In genomic region chr17:4209611-4210010, GRCh38 we compare ENCODE assay signal across 14 cellular contexts. TPM values are rescaled to one million over a fixed set of nuclear protein-coding genes. Genes with fewer than 3 reads are reported as not detected.
DNase-seq lines count a peak whose midpoint lies in the region; ATAC-seq, FAIRE-seq and TF ChIP-seq lines count a peak whose summit lies in the region.
"Had no signal": no experiment of that assay in that cellular context is flagged by ENCODE, and none has a peak within 500 bp of the region (broad histone marks: within the 10 kb centered on the region; RNA-seq: fewer than 3 reads in every experiment).

No MANE protein-coding gene starts in this region.

- CTCF ChIA-PET in PC-9 (lab: Charles Lee), result interaction anchor here (1.8 kb wide), 1 partner anchor 10 kb away, joined by 9 read pairs; no protein-coding TSS in a partner anchor

- H3K36me3 ChIP-seq in ascending aorta (peaks cover 10 to 16% of the 10 kb centered on the region in 2 donors), liver (ENCODE audit: control insufficient read depth in 4 of 4, insufficient read depth in 3 of 4, low read depth in 1 of 4, low read length in 3 of 4) (peaks cover 3 to 28% (median 16%) of the 10 kb centered on the region in 4 donors), gastrocnemius medialis (peaks cover 0 to 25% of the 10 kb centered on the region in 2 donors), PC-9 (ENCODE audit: low read depth) (peaks cover 23% of the 10 kb centered on the region), H7 (replicated peaks; ENCODE audit: control insufficient read depth, insufficient read depth, low read length) (peaks cover 19% of the 10 kb centered on the region)

- peak; percentile 68 for ATAC-seq in gastrocnemius medialis
- ATAC-seq: PC-3 had no signal

- POLR2A ChIA-PET in PC-9 (lab: Charles Lee; ENCODE audit: unreplicated experiment), result no interaction called here

- no peak overlapping the region for H3K4me2 ChIP-seq in PC-9

- in situ Hi-C loops in gastrocnemius medialis (cut with MboI; ENCODE audit: low sequenced_read_pairs in 4 of 4), result loop anchor here in 2 of 4 donors (10.0 kb wide), 2 partner anchors 95 to 205 kb away; no protein-coding TSS in a partner anchor

- H3K27ac ChIP-seq in ascending aorta, result peak overlapping the region; percentile 79 to 85
- H3K27ac ChIP-seq in liver (ENCODE audit: low read depth in 1 of 2, low read length in 2 of 2), result peak overlapping the region; percentile 23 to 59
- peak overlapping the region; percentile 72 to 77 (median 74) for H3K27ac ChIP-seq in gastrocnemius medialis
- H3K27ac ChIP-seq in PC-9, result no peak overlapping the region

- H3K79me2 ChIP-seq in PC-9 (ENCODE audit: low read depth), result 0 out of 2 replicates have a peak, but pooled peaks cover 2% of the 10 kb centered on the region

- no peak overlapping the region for H2AFZ ChIP-seq in PC-9

- H3K9me2 ChIP-seq in PC-9 (ENCODE audit: insufficient read depth), result no peaks in the 10 kb centered on the region

- H3K4me1 ChIP-seq in ascending aorta (peaks cover 5 to 44% of the 10 kb centered on the region in 2 donors), liver (ENCODE audit: control insufficient read depth in 4 of 4, insufficient read depth in 4 of 4, low read length in 3 of 4) (peaks cover 0 to 3% (median under 1%) of the 10 kb centered on the region in 4 donors), gastrocnemius medialis (peaks cover 14 to 25% of the 10 kb centered on the region in 2 donors), PC-9 (replicated peaks; ENCODE audit: insufficient read depth) (no peaks in the 10 kb centered on the region)

- H3F3A ChIP-seq in PC-9 (ENCODE audit: insufficient read depth, low read depth), result peaks cover 5% of the 10 kb centered on the region

- H3K9ac ChIP-seq in liver (ENCODE audit: low read depth in 1 of 2, low read length in 2 of 2), result no peak overlapping the region

- WGBS in liver, result 44% methylated on average over 7 of the region's 7 CpGs

- H3K9me3 ChIP-seq in ascending aorta, result no peaks in the 10 kb centered on the region
- no peaks in the 10 kb centered on the region for H3K9me3 ChIP-seq in liver (ENCODE audit: control insufficient read depth in 4 of 4, low read length in 3 of 4)
- no peaks in the 10 kb centered on the region for H3K9me3 ChIP-seq in gastrocnemius medialis
- no peaks in the 10 kb centered on the region for H3K9me3 ChIP-seq in PC-9 (ENCODE audit: insufficient read depth, low read depth)

- H3K27me3 ChIP-seq in ascending aorta, result no peaks in the 10 kb centered on the region
- no peaks in the 10 kb centered on the region for H3K27me3 ChIP-seq in liver (ENCODE audit: control insufficient read depth in 4 of 4, insufficient read depth in 4 of 4, low read length in 3 of 4)
- H3K27me3 ChIP-seq in gastrocnemius medialis, result no peaks in the 10 kb centered on the region
- H3K27me3 ChIP-seq in PC-9 (ENCODE audit: insufficient read depth, low read depth), result no peaks in the 10 kb centered on the region
- no peaks in the 10 kb centered on the region for H3K27me3 ChIP-seq in H7 (ENCODE audit: control insufficient read depth, insufficient read depth, low read length)

- BruUV-seq in PC-9 (replicated peaks; lab: Mats Ljungman, UMichigan), result no TSS peak

- no peak for DNase-seq in GM12892 (ENCODE audit: insufficient read length)
- no peak for DNase-seq in ascending aorta (ENCODE audit: low spot score in 2 of 2)
- peak; percentile 50 to 65 for DNase-seq in gastrocnemius medialis
- no peak for DNase-seq in T-helper 9 cell
- no peak for DNase-seq in PC-9
- no peak for DNase-seq in H7
- DNase-seq: Calu3; CD4-positive, alpha-beta T cell; KG1; NCI-H1048; NCI-H146; NCI-H226; PC-3 had no signal

- no peaks in the 10 kb centered on the region; the same call in 1 of the 2 replicates for H4K20me1 ChIP-seq in PC-9 (ENCODE audit: insufficient read depth)

- FAIRE-seq in GM12892 (lab: Jason Lieb, UNC), result peak; percentile 27

- TF ChIP-seq CTCF in ascending aorta (IDR thresholded peaks at IDR 0.05) (no peak), liver (IDR thresholded peaks at IDR 0.05; ENCODE audit: low read depth, low read length, missing input control) (peak; percentile 32), gastrocnemius medialis (IDR thresholded peaks at IDR 0.05 in 4 of 5, conservative IDR thresholded peaks at IDR 0.05 in 1 of 5) (no peak), PC-9 (conservative IDR thresholded peaks at IDR 0.05) (no peak)

- intact Hi-C loops in ascending aorta (cut with DNase I) (loop anchor here (5.0 to 10.0 kb wide), 2 partner anchors 158 to 345 kb away; partner anchors contain the start of genes MYBBP1A and UBE2G1), gastrocnemius medialis (cut with DNase I; ENCODE audit: low total_unique reads) (loop anchor here (10.0 kb wide), 1 partner anchor 355 kb away; the partner anchor contains the start of gene GGT6), PC-9 (cut with micrococcal nuclease; ENCODE audit: unreplicated experiment) (loop anchor here (10.0 kb wide), 1 partner anchor 415 kb away; no protein-coding TSS in a partner anchor)

- H3K4me3 ChIP-seq in ascending aorta (no peak overlapping the region), liver (ENCODE audit: low read depth in 1 of 3, low read length in 3 of 3) (no peak overlapping the region), gastrocnemius medialis (no peak overlapping the region), PC-9 (no peak overlapping the region), H7 (ENCODE audit: insufficient read depth, low read depth, low read length) (no peak overlapping the region)

- TF ChIP-seq RAD21 in liver (IDR thresholded peaks at IDR 0.05), result peak in 1 of 2 donors; percentile 52

- no peak for TF ChIP-seq POLR2A in GM12892 (IDR thresholded peaks at IDR 0.05; ENCODE audit: low read depth, low read length)
- peak in 1 of 2 donors; percentile 16 for TF ChIP-seq POLR2A in gastrocnemius medialis (IDR thresholded peaks at IDR 0.05)

TF ChIP-seq in liver, 16 proteins besides CTCF, POLR2A, EP300 and RAD21 (continues in another document):
- TF ChIP-seq, protein P1, sequence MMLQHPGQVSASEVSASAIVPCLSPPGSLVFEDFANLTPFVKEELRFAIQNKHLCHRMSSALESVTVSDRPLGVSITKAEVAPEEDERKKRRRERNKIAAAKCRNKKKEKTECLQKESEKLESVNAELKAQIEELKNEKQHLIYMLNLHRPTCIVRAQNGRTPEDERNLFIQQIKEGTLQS (IDR thresholded peaks at IDR 0.05), result no peak
- TF ChIP-seq SP1 (IDR thresholded peaks at IDR 0.05) (peak; percentile 73), HNF4G (IDR thresholded peaks at IDR 0.05) (peak; percentile 15), GABPA (IDR thresholded peaks at IDR 0.05 in 1 of 2, conservative IDR thresholded peaks at IDR 0.05 in 1 of 2) (no peak), TAF1 (conservative IDR thresholded peaks at IDR 0.05) (no peak), NR2F2 (IDR thresholded peaks at IDR 0.05) (no peak), EGR1 (IDR thresholded peaks at IDR 0.05; ENCODE audit: low read depth in 2 of 2) (no peak), JUND (IDR thresholded peaks at IDR 0.05) (peak in 1 of 2 donors; percentile 65), FOXA1 (IDR thresholded peaks at IDR 0.05) (peak; percentile 81), FOXA2 (IDR thresholded peaks at IDR 0.05) (peak; percentile 82), RXRA (IDR thresholded peaks at IDR 0.05) (peak; percentile 83 to 92)
- TF ChIP-seq, protein P2, sequence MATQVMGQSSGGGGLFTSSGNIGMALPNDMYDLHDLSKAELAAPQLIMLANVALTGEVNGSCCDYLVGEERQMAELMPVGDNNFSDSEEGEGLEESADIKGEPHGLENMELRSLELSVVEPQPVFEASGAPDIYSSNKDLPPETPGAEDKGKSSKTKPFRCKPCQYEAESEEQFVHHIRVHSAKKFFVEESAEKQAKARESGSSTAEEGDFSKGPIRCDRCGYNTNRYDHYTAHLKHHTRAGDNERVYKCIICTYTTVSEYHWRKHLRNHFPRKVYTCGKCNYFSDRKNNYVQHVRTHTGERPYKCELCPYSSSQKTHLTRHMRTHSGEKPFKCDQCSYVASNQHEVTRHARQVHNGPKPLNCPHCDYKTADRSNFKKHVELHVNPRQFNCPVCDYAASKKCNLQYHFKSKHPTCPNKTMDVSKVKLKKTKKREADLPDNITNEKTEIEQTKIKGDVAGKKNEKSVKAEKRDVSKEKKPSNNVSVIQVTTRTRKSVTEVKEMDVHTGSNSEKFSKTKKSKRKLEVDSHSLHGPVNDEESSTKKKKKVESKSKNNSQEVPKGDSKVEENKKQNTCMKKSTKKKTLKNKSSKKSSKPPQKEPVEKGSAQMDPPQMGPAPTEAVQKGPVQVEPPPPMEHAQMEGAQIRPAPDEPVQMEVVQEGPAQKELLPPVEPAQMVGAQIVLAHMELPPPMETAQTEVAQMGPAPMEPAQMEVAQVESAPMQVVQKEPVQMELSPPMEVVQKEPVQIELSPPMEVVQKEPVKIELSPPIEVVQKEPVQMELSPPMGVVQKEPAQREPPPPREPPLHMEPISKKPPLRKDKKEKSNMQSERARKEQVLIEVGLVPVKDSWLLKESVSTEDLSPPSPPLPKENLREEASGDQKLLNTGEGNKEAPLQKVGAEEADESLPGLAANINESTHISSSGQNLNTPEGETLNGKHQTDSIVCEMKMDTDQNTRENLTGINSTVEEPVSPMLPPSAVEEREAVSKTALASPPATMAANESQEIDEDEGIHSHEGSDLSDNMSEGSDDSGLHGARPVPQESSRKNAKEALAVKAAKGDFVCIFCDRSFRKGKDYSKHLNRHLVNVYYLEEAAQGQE (IDR thresholded peaks at IDR 0.05), result peak; percentile 53
- TF ChIP-seq, protein P3, sequence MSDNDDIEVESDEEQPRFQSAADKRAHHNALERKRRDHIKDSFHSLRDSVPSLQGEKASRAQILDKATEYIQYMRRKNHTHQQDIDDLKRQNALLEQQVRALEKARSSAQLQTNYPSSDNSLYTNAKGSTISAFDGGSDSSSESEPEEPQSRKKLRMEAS (IDR thresholded peaks at IDR 0.05), result peak; percentile 36

RNA-seq across cellular contexts. Expression of gene ANKFY1, which starts 54.2 kb away (rescaled TPM):
- 17.2 TPM for polyA plus RNA-seq in GM12892 (2012; ENCODE audit: missing spikeins)
- total RNA-seq in ascending aorta, result 16.2 TPM
- total RNA-seq in liver, result 10 to 100 TPM; 31.7 to 38.6 TPM
- 10 to 100 TPM in 1 of 2 donors, 1 to 10 TPM in 1; 6.8 to 12.1 TPM for polyA plus RNA-seq in liver
- 10 to 100 TPM; 12.6 to 26.9 (median 13.5) TPM for total RNA-seq in gastrocnemius medialis
- total RNA-seq in PC-9 (2021), result 63.9 and 74.5 TPM in 2 replicates
- total RNA-seq in H7 (2014; rRNA removed; shearing (Covaris generic)), result 19.2 and 22.1 TPM in 2 replicates

Comparison
In these comparisons a context has a peak if more than half of its experiments do, and no peak if none do; other contexts are left out.
1. DNase-seq: peak in gastrocnemius medialis (2 of 2); none in GM12892 (single experiment), ascending aorta (0 of 2), T-helper 9 cell (single experiment), PC-9 (0 of 2) and H7 (single experiment).